9 cellular contexts compared by ENCODE assay signal in the genomic region with DNA sequence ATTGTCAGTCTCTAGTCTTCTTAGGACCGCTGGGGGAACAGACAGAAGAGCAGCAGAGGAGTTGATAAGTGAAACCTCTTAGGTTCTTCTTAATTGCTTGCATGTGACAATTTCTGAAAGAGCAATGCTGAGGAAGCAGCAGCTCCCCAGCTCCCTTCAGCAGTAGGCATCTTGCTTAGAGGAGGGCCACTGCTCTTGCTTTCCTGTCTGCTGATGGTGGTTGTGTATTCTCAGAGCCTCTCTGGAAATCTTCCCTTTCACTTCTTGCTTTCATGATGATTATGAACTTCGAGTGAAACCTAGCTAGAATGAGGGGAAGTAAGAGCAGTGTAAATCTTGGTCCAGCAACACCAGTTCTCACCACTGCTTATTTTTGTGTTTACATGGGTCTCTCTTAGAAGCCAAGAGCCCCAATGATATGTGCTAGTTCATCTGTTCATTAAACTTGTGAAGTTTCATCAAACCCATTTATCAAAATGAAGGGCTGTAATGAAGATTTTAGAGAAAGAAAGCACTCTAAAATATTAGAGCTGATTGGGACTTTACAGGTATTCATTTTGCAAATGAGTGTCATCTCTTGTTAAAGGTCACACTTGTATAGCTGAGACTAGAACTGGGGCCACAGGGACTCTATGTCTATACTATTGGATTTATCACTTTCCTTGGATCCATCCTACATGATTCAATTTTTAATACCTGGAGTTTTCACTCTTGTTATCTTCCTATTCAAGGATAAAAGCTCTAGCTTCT.
DNase-seq lines count a peak whose midpoint lies in the region; ATAC-seq and TF ChIP-seq lines count a peak whose summit lies in the region.
"Had no signal": no experiment of that assay in that cellular context is flagged by ENCODE, and none has a peak within 500 bp of the region (broad histone marks: within the 10 kb centered on the region; RNA-seq: fewer than 3 reads in every experiment).

No MANE protein-coding gene starts in this region.

- intact Hi-C loops in dendritic cell treated with granulocyte-macrophage colony-stimulating factor and Interleukin-4, amounts not matched to agents 40 ng/mL and 50 ng/mL, for 4 days (cut with micrococcal nuclease): loop anchor here (5.0 kb wide), 1 partner anchor 37 kb away; no protein-coding TSS in a partner anchor

- H3K36me3 Mint-ChIP-seq in dendritic cell treated with granulocyte-macrophage colony-stimulating factor and Interleukin-4, amounts not matched to agents 40 ng/mL and 50 ng/mL, for 4 days (ENCODE audit: low read depth): peaks cover 31% of the 10 kb centered on the region
- H3K36me3 Mint-ChIP-seq in type B pancreatic cell: peaks cover 13% of the 10 kb centered on the region

- H3K27ac Mint-ChIP-seq in dendritic cell treated with granulocyte-macrophage colony-stimulating factor and Interleukin-4, amounts not matched to agents 40 ng/mL and 50 ng/mL, for 4 days: peak overlapping the region; percentile 84
- H3K27ac Mint-ChIP-seq in type B pancreatic cell: no peak overlapping the region

- no peaks in the 10 kb centered on the region for H3K9me3 Mint-ChIP-seq in dendritic cell treated with granulocyte-macrophage colony-stimulating factor and Interleukin-4, amounts not matched to agents 40 ng/mL and 50 ng/mL, for 4 days
- H3K9me3 Mint-ChIP-seq in type B pancreatic cell: peaks cover 7% of the 10 kb centered on the region

- H3K4me1 Mint-ChIP-seq in dendritic cell treated with granulocyte-macrophage colony-stimulating factor and Interleukin-4, amounts not matched to agents 40 ng/mL and 50 ng/mL, for 4 days (ENCODE audit: low read depth): peaks cover 60% of the 10 kb centered on the region
- peaks cover 16% of the 10 kb centered on the region for H3K4me1 Mint-ChIP-seq in type B pancreatic cell (ENCODE audit: unreplicated experiment)

- ATAC-seq in HG03354 (IDR thresholded peaks at IDR 0.05; ENCODE audit: poor library complexity, severe bottlenecking, unreplicated experiment): peak; percentile 97
- ATAC-seq: SK-N-SH treated with all-trans-retinoic acid at 6 μM for 48 hours had no signal

- no peaks in the 10 kb centered on the region for H3K27me3 Mint-ChIP-seq in dendritic cell treated with granulocyte-macrophage colony-stimulating factor and Interleukin-4, amounts not matched to agents 40 ng/mL and 50 ng/mL, for 4 days
- H3K27me3 Mint-ChIP-seq in type B pancreatic cell: no peaks in the 10 kb centered on the region

- no peak overlapping the region for H3K4me3 Mint-ChIP-seq in dendritic cell treated with granulocyte-macrophage colony-stimulating factor and Interleukin-4, amounts not matched to agents 40 ng/mL and 50 ng/mL, for 4 days
- no peak overlapping the region for H3K4me3 Mint-ChIP-seq in type B pancreatic cell

- no peak for TF ChIP-seq CTCF in GM13977 (IDR thresholded peaks at IDR 0.05; ENCODE audit: extremely low read depth, insufficient read depth, missing control alignments)
- no peak for TF ChIP-seq CTCF in GM20000 (IDR thresholded peaks at IDR 0.05; ENCODE audit: extremely low read depth, missing control alignments)
- no peak for TF ChIP-seq CTCF in type B pancreatic cell (conservative IDR thresholded peaks at IDR 0.05)

- in situ Hi-C loops in GM13977 (cut with MboI; ENCODE audit: low pct_unique_long_range_greater_than_20kb, low sequenced_read_pairs, unreplicated experiment): no loop called here

- DNase-seq in GM13977 (ENCODE audit: low spot score) (peak; percentile 37), GM20000 (ENCODE audit: low spot score) (peak; percentile 29), NCI-H1436 treated with DMSO at 0.1 percent for 48 hours (lab: John Stamatoyannopoulos, UW) (no peak), NCI-H510A treated with DMSO at 0.1 percent for 48 hours (lab: John Stamatoyannopoulos, UW) (no peak), type B pancreatic cell (ENCODE audit: extremely low spot score, unreplicated experiment) (no peak), HUDEP-2 (lab: John Stamatoyannopoulos, UW; ENCODE audit: unreplicated experiment in 76 of 76) (no peak)

Comparison
In these comparisons a context has a peak if more than half of its experiments do, and no peak if none do; other contexts are left out.
1. DNase-seq: peak in GM13977 (single experiment) and GM20000 (single experiment); none in NCI-H1436 treated with DMSO at 0.1 percent for 48 hours (single experiment), NCI-H510A treated with DMSO at 0.1 percent for 48 hours (single experiment), type B pancreatic cell (single experiment) and HUDEP-2 (0 of 76).